In the genomic region with DNA sequence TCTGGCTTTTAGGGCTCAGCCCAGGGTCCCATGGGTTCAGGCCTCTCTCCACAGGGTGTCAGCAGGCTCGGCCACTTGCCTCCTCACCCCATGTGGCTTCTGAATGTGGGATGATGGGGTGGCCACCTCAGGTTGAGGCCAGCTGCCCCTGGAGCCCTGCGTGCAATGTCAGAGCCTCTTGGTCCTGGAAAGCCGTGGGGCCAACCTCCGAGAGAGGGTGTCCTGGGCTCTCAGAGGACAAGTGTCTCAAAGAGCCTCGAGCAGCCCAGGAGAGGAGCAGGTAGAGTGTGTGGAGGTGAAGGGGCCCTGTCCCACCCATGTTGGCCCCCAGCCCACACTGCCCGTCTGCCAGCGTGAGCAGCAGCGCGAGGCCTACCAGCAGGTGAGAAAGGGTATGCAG, we compare ENCODE assay signal across 37 cellular contexts.
"Had no signal": no experiment of that assay in that cellular context is flagged by ENCODE, and none has a peak within 500 bp of the region (broad histone marks: within the 10 kb centered on the region; RNA-seq: fewer than 3 reads in every experiment).

No MANE protein-coding gene starts in this region.

- H3K9me3 ChIP-seq: adrenal gland, body of pancreas, breast epithelium, Peyer's patch had no signal

- H3K4me3 Mint-ChIP-seq: activated B cell treated with CpG ODN at 0.5 μM for 24 hours; activated CD4-positive, alpha-beta memory T cell treated with anti-CD3 and anti-CD28 coated beads for 36 hours; activated T-cell treated with anti-CD3 and anti-CD28 coated beads, Interleukin-2, amount 50 U/mL, for 4 hours; activated T-helper 1 cell treated with anti-CD3 and anti-CD28 coated beads, Interleukin-12 subunit alpha, Interleukin-12 subunit beta, Interleukin-2, Interleukin-4 antibody, amounts not matched to agents 30 ng/mL and 10 ng/mL and 1 ng/mL, durations not matched to agents 14 hours and 24 hours and 36 hours had no signal

- H3K36me3 ChIP-seq: adrenal gland, breast epithelium, Peyer's patch had no signal

- DNase-seq: activated B cell treated with CpG ODN at 0.5 μM for 24 hours; activated CD4-positive, alpha-beta memory T cell treated with anti-CD3 and anti-CD28 coated beads for 36 hours; activated CD4-positive, alpha-beta T cell treated with anti-CD3 and anti-CD28 coated beads for 4 hours; activated CD4-positive, alpha-beta T cell treated with anti-CD3 and anti-CD28 coated beads, Interleukin-2, amount 50 U/mL, for 1 hour; activated CD4-positive, CD25-positive, alpha-beta regulatory T cell treated with anti-CD3 and anti-CD28 coated beads, Interleukin-2, amount 50 U/mL, for 72 hours; activated CD8-positive, alpha-beta memory T cell treated with anti-CD3 and anti-CD28 coated beads, Interleukin-2, amount 50 U/mL, for 4 hours; activated naive CD4-positive, alpha-beta T cell treated with Interleukin-2 at 50 U/mL for 16 hours; activated T-cell treated with anti-CD3 and anti-CD28 coated beads for 4 hours; activated T-cell treated with anti-CD3 and anti-CD28 coated beads, Interleukin-2, amount 50 U/mL, for 4 hours; adrenal gland; NCI-H1092 treated with DMSO at 0.1 percent for 48 hours; NCI-H1417; NCI-H146; NCI-H187; NCI-H2029 treated with DMSO at 0.1 percent for 48 hours; NCI-H2107; NCI-H2171; NCI-H510A; NCI-H526; NCI-H748 treated with DMSO at 0.1 percent for 48 hours; NK-92 treated with Interleukin-12 subunit alpha and Interleukin-12 subunit beta, amount 100 ng/mL, for 24 hours; PC-3; RPMI8226; SIG-M5; SW 1271; T-helper 1 cell; T-helper 2 cell; T-helper 9 cell had no signal

- H3K27ac ChIP-seq: adrenal gland, body of pancreas, breast epithelium, Peyer's patch, VCaP had no signal

- H3K36me3 Mint-ChIP-seq: activated CD4-positive, alpha-beta memory T cell treated with anti-CD3 and anti-CD28 coated beads for 36 hours; activated naive CD4-positive, alpha-beta T cell treated with anti-CD3 and anti-CD28 coated beads, Interleukin-2, amount 50 U/mL, for 72 hours had no signal

- FAIRE-seq: astrocyte, K562 had no signal

- H3K4me3 ChIP-seq: adrenal gland, body of pancreas, breast epithelium, K562, Peyer's patch had no signal

- H3K4me1 ChIP-seq: adrenal gland, body of pancreas, Peyer's patch had no signal

- H3K27ac Mint-ChIP-seq: activated B cell treated with CpG ODN at 0.5 μM for 24 hours; activated CD4-positive, alpha-beta memory T cell treated with anti-CD3 and anti-CD28 coated beads for 36 hours; activated naive CD4-positive, alpha-beta T cell treated with anti-CD3 and anti-CD28 coated beads, Interleukin-2, amount 50 U/mL, for 72 hours; activated T-helper 1 cell treated with anti-CD3 and anti-CD28 coated beads, Interleukin-12 subunit alpha, Interleukin-12 subunit beta, Interleukin-2, Interleukin-4 antibody, amounts not matched to agents 30 ng/mL and 10 ng/mL and 1 ng/mL, durations not matched to agents 14 hours and 24 hours and 36 hours had no signal

- H3K9me3 Mint-ChIP-seq: activated B cell treated with CpG ODN at 0.5 μM for 24 hours; activated CD4-positive, alpha-beta memory T cell treated with anti-CD3 and anti-CD28 coated beads for 36 hours; activated naive CD4-positive, alpha-beta T cell treated with anti-CD3 and anti-CD28 coated beads, Interleukin-2, amount 50 U/mL, for 72 hours; activated T-cell treated with anti-CD3 and anti-CD28 coated beads, Interleukin-2, amount 50 U/mL, for 4 hours; activated T-helper 1 cell treated with anti-CD3 and anti-CD28 coated beads, Interleukin-12 subunit alpha, Interleukin-12 subunit beta, Interleukin-2, Interleukin-4 antibody, amounts not matched to agents 30 ng/mL and 10 ng/mL and 1 ng/mL, durations not matched to agents 14 hours and 24 hours and 36 hours had no signal

- ATAC-seq: activated naive CD4-positive, alpha-beta T cell treated with anti-CD3 and anti-CD28 coated beads, Interleukin-2, amount 50 U/mL, for 72 hours; activated T-cell treated with anti-CD3 and anti-CD28 coated beads, Interleukin-2, amount 50 U/mL, for 4 hours; body of pancreas; K562; PC-3; SK-N-SH treated with all-trans-retinoic acid at 6 μM for 48 hours had no signal

- H3K4me1 Mint-ChIP-seq: activated B cell treated with CpG ODN at 0.5 μM for 24 hours had no signal
